Comparison of ENCODE assay signal across 19 cellular contexts in the genomic region with DNA sequence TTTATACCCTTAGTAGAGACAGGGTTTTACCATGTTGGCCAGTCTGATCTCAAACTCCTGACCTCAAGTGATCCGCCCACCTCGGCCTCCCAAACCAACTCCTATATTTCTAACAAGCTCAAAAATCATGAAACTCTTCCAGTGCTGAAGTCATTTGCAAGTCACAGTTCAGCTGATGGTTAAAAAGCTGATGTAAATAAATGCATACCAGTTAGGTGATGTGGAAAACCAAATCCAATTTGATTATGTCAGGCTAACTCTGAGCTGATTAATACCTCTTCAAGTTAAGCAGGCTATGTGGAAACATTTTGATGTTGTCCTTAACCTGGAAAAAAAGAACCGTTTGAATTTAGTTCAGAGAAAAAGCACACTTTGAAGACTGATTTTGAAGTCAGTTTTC. TPM values are rescaled to one million over a fixed set of nuclear protein-coding genes. Genes with fewer than 3 reads are reported as not detected.
"Had no signal": no experiment of that assay in that cellular context is flagged by ENCODE, and none has a peak within 500 bp of the region (broad histone marks: within the 10 kb centered on the region; RNA-seq: fewer than 3 reads in every experiment).

No MANE protein-coding gene starts in this region.

- H3K4me3 ChIP-seq: heart left ventricle, left ventricle myocardium inferior, tibial artery, vagina had no signal

- H3K4me3 Mint-ChIP-seq: activated B cell treated with CpG ODN at 0.5 μM for 24 hours; activated CD4-positive, alpha-beta T cell treated with anti-CD3 and anti-CD28 coated beads, Interleukin-2, amount 10 ng/mL, durations not matched to agents 7 days and 5 days; brain; memory B cell; nephron progenitor cell; T-helper 17 cell had no signal

- H3K27ac Mint-ChIP-seq: activated B cell treated with CpG ODN at 0.5 μM for 24 hours; activated CD4-positive, alpha-beta T cell treated with anti-CD3 and anti-CD28 coated beads, Interleukin-2, amount 10 ng/mL, durations not matched to agents 7 days and 5 days; memory B cell; nephron progenitor cell; T-helper 17 cell had no signal

- DNase-seq: activated B cell treated with CpG ODN at 0.5 μM for 24 hours; activated CD4-positive, alpha-beta T cell treated with anti-CD3 and anti-CD28 coated beads, Interleukin-2, amount 10 ng/mL, durations not matched to agents 7 days and 5 days; activated CD8-positive, alpha-beta memory T cell treated with anti-CD3 and anti-CD28 coated beads for 24 hours; activated naive CD4-positive, alpha-beta T cell treated with Interleukin-2 at 50 U/mL for 16 hours; cerebellar nuclear complex; dermis blood vessel endothelial cell; foreskin keratinocyte; heart left ventricle; islet precursor cell; left ventricle myocardium inferior; nephron progenitor cell; retina; small intestine; T-helper 17 cell; tibial artery had no signal

- H3K9me3 ChIP-seq: tibial artery, vagina had no signal

- H3K36me3 ChIP-seq: vagina had no signal

- H3K4me1 Mint-ChIP-seq: activated B cell treated with CpG ODN at 0.5 μM for 24 hours; activated CD4-positive, alpha-beta T cell treated with anti-CD3 and anti-CD28 coated beads, Interleukin-2, amount 10 ng/mL, durations not matched to agents 7 days and 5 days; memory B cell; T-helper 17 cell had no signal

- H3K4me1 ChIP-seq: foreskin keratinocyte, vagina had no signal

- H3K27me3 ChIP-seq: foreskin keratinocyte, heart left ventricle, tibial artery, vagina had no signal

- H3K27ac ChIP-seq: foreskin keratinocyte, left ventricle myocardium inferior, tibial artery, vagina had no signal

RNA-seq across cellular contexts. Expression of gene TMEM252, which starts 51.0 kb away (rescaled TPM):
- total RNA-seq: activated B cell treated with CpG ODN at 0.5 μM for 24 hours; activated CD4-positive, alpha-beta T cell treated with anti-CD3 and anti-CD28 coated beads, Interleukin-2, amount 10 ng/mL, durations not matched to agents 7 days and 5 days; foreskin keratinocyte; heart left ventricle; left ventricle myocardium inferior; osteocyte; T-helper 17 cell; vagina had no signal
- polyA plus RNA-seq: foreskin keratinocyte, heart left ventricle had no signal
